ENCODE assay signal across 19 cellular contexts in the genomic region with DNA sequence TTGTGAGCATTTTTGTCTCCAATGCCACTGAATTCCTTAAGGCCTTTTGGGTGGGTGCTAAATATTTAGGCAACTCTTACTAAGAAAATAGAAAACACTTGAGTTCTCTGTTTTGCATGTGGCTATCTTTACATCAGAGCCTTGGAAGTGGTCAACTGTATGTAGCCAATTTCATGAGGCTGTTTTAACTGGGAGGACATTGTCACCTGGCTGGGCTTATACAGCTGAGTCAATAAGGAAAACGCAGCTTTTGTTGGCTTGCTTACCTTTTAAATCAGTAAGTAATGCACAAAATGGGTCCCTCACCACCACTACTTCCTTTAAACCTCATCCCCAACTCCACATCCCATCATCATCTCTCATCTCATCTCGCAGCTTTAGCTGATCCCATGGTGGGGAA.
DNase-seq lines count a peak whose midpoint lies in the region; ATAC-seq, FAIRE-seq and TF ChIP-seq lines count a peak whose summit lies in the region.
"Had no signal": no experiment of that assay in that cellular context is flagged by ENCODE, and none has a peak within 500 bp of the region (broad histone marks: within the 10 kb centered on the region; RNA-seq: fewer than 3 reads in every experiment).

No MANE protein-coding gene starts in this region.

- H3K4me2 ChIP-seq in Loucy (ENCODE audit: low read depth, low read length, poor library complexity, severe bottlenecking): peak overlapping the region; percentile 65

- H3K9me3 ChIP-seq in Loucy (ENCODE audit: insufficient read depth, low read depth, low read length) (no peaks in the 10 kb centered on the region), body of pancreas (no peaks in the 10 kb centered on the region)

- no peak overlapping the region for H2AFZ ChIP-seq in Loucy (ENCODE audit: low read length)

- H3K9ac ChIP-seq in Loucy (ENCODE audit: low read depth, low read length, poor library complexity, severe bottlenecking): peak overlapping the region; percentile 68

- intact Hi-C loops in body of pancreas (cut with DNase I): no loop called here

- peak overlapping the region in 1 of 4 donors; percentile 39 for H3K27ac ChIP-seq in body of pancreas
- H3K27ac ChIP-seq: HL-60 had no signal

- H4K20me1 ChIP-seq in Loucy (ENCODE audit: insufficient read depth, low read length, poor library complexity, severe bottlenecking): no peaks in the 10 kb centered on the region

- 56 to 62% methylated on average over 2 of the region's 2 CpGs for WGBS in body of pancreas, 2 donors

- peaks cover 9% of the 10 kb centered on the region; the same call in 1 of the 2 replicates for H3F3A ChIP-seq in Loucy (ENCODE audit: low read depth)

- peaks cover 38% of the 10 kb centered on the region; the same call in 1 of the 2 replicates for H3K79me2 ChIP-seq in Loucy (ENCODE audit: insufficient read depth, low read length)

- H3K4me3 ChIP-seq in Loucy (ENCODE audit: low read length, poor library complexity, severe bottlenecking): peak overlapping the region; percentile 18
- H3K4me3 ChIP-seq in body of pancreas: no peak overlapping the region
- H3K4me3 ChIP-seq: K562 had no signal

- peaks cover 98% of the 10 kb centered on the region for H3K4me1 ChIP-seq in Loucy (ENCODE audit: insufficient read depth, low read length, poor library complexity, severe bottlenecking)
- H3K4me1 ChIP-seq in body of pancreas: peaks cover 30% of the 10 kb centered on the region

- no peaks in the 10 kb centered on the region for H3K36me3 ChIP-seq in Loucy (ENCODE audit: insufficient read depth, low read length)
- no peaks in the 10 kb centered on the region for H3K36me3 ChIP-seq in body of pancreas (replicated peaks in 1 of 2; ENCODE audit: insufficient read depth in 1 of 2, low read depth in 2 of 2)

- H3K9me2 ChIP-seq in Loucy (replicated peaks; ENCODE audit: low read depth, low read length): no peaks in the 10 kb centered on the region

- TF ChIP-seq CTCF in Loucy (conservative IDR thresholded peaks at IDR 0.05; ENCODE audit: low read length): no peak
- no peak for TF ChIP-seq CTCF in body of pancreas (IDR thresholded peaks at IDR 0.05)

- no peak for FAIRE-seq in GM19239 (lab: Jason Lieb, UNC)
- FAIRE-seq: A204.1, GM18507, K562 had no signal

- TF ChIP-seq POLR2A in body of pancreas (IDR thresholded peaks at IDR 0.05): no peak

- DNase-seq in SHP77 (lab: John Stamatoyannopoulos, UW) (peak; percentile 6 to 57), SHP77 treated with DMSO at 0.1 percent for 48 hours (lab: John Stamatoyannopoulos, UW) (no peak), body of pancreas (peak in 3 of 4 donors; percentile 14 to 36 (median 18)), GM19239 (ENCODE audit: insufficient read length, low spot score) (no peak)
- DNase-seq: ACHN; CD4-positive, alpha-beta memory T cell; DMS79; GDM1; GOT3; H7; HFFc6; IMR-90 had no signal

- ATAC-seq in body of pancreas (peak; percentile 45), SK-N-SH treated with all-trans-retinoic acid at 6 μM for 48 hours (no peak)
- ATAC-seq: HCT116, K562 had no signal

- H3K27me3 ChIP-seq in Loucy (ENCODE audit: insufficient read depth, low read length, poor library complexity, severe bottlenecking): no peaks in the 10 kb centered on the region
- no peaks in the 10 kb centered on the region for H3K27me3 ChIP-seq in body of pancreas

TF ChIP-seq in SK-N-SH treated with all-trans-retinoic acid at 6 μM for 48 hours, 23 proteins besides CTCF, POLR2A, EP300 and RAD21:
- no peak for TF ChIP-seq BACH2 (CRISPR knock-in tag; IDR thresholded peaks at IDR 0.05; ENCODE audit: borderline replicate concordance)
- TF ChIP-seq ZNF8 (CRISPR knock-in tag; IDR thresholded peaks at IDR 0.05): no peak
- no peak for TF ChIP-seq TOX (CRISPR knock-in tag; IDR thresholded peaks at IDR 0.05; ENCODE audit: borderline replicate concordance)
- no peak for TF ChIP-seq ESRRG (CRISPR knock-in tag; IDR thresholded peaks at IDR 0.05)
- no peak for TF ChIP-seq ZNF565 (CRISPR knock-in tag; conservative IDR thresholded peaks at IDR 0.05; ENCODE audit: low read depth)
- no peak for TF ChIP-seq ARNTL (CRISPR knock-in tag; IDR thresholded peaks at IDR 0.05; ENCODE audit: borderline replicate concordance, low read depth)
- TF ChIP-seq POU6F1 (CRISPR knock-in tag; IDR thresholded peaks at IDR 0.05; ENCODE audit: borderline replicate concordance, low read depth): no peak
- TF ChIP-seq CSDC2 (CRISPR knock-in tag; IDR thresholded peaks at IDR 0.05): no peak
- TF ChIP-seq ZFP30 (CRISPR knock-in tag; IDR thresholded peaks at IDR 0.05): no peak
- TF ChIP-seq, protein P1, sequence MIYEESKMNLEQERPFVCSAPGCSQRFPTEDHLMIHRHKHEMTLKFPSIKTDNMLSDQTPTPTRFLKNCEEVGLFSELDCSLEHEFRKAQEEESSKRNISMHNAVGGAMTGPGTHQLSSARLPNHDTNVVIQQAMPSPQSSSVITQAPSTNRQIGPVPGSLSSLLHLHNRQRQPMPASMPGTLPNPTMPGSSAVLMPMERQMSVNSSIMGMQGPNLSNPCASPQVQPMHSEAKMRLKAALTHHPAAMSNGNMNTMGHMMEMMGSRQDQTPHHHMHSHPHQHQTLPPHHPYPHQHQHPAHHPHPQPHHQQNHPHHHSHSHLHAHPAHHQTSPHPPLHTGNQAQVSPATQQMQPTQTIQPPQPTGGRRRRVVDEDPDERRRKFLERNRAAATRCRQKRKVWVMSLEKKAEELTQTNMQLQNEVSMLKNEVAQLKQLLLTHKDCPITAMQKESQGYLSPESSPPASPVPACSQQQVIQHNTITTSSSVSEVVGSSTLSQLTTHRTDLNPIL (CRISPR knock-in tag; IDR thresholded peaks at IDR 0.05; ENCODE audit: low read depth): no peak
- no peak for TF ChIP-seq OSR1 (CRISPR knock-in tag; IDR thresholded peaks at IDR 0.05)
- no peak for TF ChIP-seq GLIS3 (CRISPR knock-in tag; IDR thresholded peaks at IDR 0.05)

Comparison
In these comparisons a context has a peak if more than half of its experiments do, and no peak if none do; other contexts are left out.
1. DNase-seq: peak in SHP77 (2 of 2) and body of pancreas (3 of 4); none in SHP77 treated with DMSO at 0.1 percent for 48 hours (single experiment) and GM19239 (single experiment).